In the genomic region with DNA sequence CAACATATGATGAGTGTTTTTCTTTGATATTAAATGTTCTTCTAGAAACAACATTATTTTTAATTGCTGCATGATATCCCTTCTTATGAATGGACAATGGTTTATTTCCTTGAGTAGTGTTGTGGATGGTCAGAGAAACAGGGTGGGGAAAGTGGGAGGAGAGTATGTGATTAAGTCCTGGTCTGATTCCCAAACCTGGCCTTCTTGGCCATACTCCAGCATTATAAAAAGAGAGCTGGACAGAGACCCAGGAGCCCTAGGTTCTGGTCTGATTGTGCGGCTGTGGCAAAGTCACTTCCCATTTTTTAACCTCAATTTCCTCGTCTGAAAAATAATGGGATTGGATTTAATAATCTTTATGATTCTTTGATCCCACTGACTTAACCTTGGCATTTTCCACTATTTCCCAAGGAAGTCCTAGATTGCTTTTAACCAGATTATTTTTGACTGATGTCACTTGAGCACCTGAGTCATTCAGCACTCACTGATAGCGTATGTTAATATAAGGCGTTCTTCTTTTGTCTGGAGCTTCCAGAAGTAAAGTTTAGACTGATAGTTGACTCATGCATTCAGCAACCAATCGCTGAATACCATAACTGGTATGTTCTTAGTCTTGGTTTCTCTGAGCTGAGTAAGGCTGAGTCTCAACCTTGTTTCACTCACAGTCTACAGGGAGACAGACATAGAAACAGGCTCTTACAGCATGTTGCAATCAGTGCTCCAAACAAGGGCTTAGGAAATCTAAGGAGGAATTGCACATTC, we compare ENCODE assay signal across 10 cellular contexts. TPM values are rescaled to one million over a fixed set of nuclear protein-coding genes. Genes with fewer than 3 reads are reported as not detected.
DNase-seq lines count a peak whose midpoint lies in the region; ATAC-seq and TF ChIP-seq lines count a peak whose summit lies in the region.
"Had no signal": no experiment of that assay in that cellular context is flagged by ENCODE, and none has a peak within 500 bp of the region (broad histone marks: within the 10 kb centered on the region; RNA-seq: fewer than 3 reads in every experiment).

No MANE protein-coding gene starts in this region.

- H3K4me3 ChIP-seq in muscle layer of duodenum (ENCODE audit: low read depth in 1 of 2, low read length in 2 of 2): no peak overlapping the region
- H3K4me3 ChIP-seq in naive thymus-derived CD4-positive, alpha-beta T cell (ENCODE audit: low read length): no peak overlapping the region
- H3K4me3 ChIP-seq: Peyer's patch had no signal

- H3K27me3 Mint-ChIP-seq in naive thymus-derived CD4-positive, alpha-beta T cell: peaks cover 38 to 69% (median 60%) of the 10 kb centered on the region in 5 donors
- peaks cover 22% of the 10 kb centered on the region for H3K27me3 Mint-ChIP-seq in activated CD8-positive, alpha-beta T cell treated with anti-CD3 and anti-CD28 coated beads for 36 hours

- H3K9me3 ChIP-seq in muscle layer of duodenum (ENCODE audit: control insufficient read depth in 1 of 2, low read length in 2 of 2): no peaks in the 10 kb centered on the region
- no peaks in the 10 kb centered on the region for H3K9me3 ChIP-seq in naive thymus-derived CD4-positive, alpha-beta T cell (ENCODE audit: control insufficient read depth in 2 of 3, low read length in 3 of 3)
- H3K9me3 ChIP-seq: Peyer's patch had no signal

- POLR2A ChIA-PET in naive thymus-derived CD4-positive, alpha-beta T cell (lab: Charles Lee): no interaction called here
- POLR2A ChIA-PET in activated CD8-positive, alpha-beta T cell treated with anti-CD3 and anti-CD28 coated beads for 36 hours (lab: Charles Lee): no interaction called here

- CTCF ChIA-PET in naive thymus-derived CD4-positive, alpha-beta T cell (lab: Charles Lee): no interaction called here
- CTCF ChIA-PET in activated CD8-positive, alpha-beta T cell treated with anti-CD3 and anti-CD28 coated beads for 36 hours (lab: Charles Lee): interaction anchor here (1.1 kb wide), 1 partner anchor 10 kb away, joined by 3 read pairs; no protein-coding TSS in a partner anchor

- H3K4me1 Mint-ChIP-seq in naive thymus-derived CD4-positive, alpha-beta T cell: no peaks in the 10 kb centered on the region
- no peaks in the 10 kb centered on the region for H3K4me1 Mint-ChIP-seq in activated CD8-positive, alpha-beta T cell treated with anti-CD3 and anti-CD28 coated beads for 36 hours (ENCODE audit: low read depth)
- H3K4me1 Mint-ChIP-seq: IgD-negative memory B cell had no signal

- peaks cover 0 to 6% (median 0%) of the 10 kb centered on the region in 5 donors for H3K36me3 Mint-ChIP-seq in naive thymus-derived CD4-positive, alpha-beta T cell
- H3K36me3 Mint-ChIP-seq in activated CD8-positive, alpha-beta T cell treated with anti-CD3 and anti-CD28 coated beads for 36 hours (ENCODE audit: low read depth): no peaks in the 10 kb centered on the region
- H3K36me3 Mint-ChIP-seq: IgD-negative memory B cell had no signal

- no peak overlapping the region for H3K4me3 Mint-ChIP-seq in naive thymus-derived CD4-positive, alpha-beta T cell
- H3K4me3 Mint-ChIP-seq in activated CD8-positive, alpha-beta T cell treated with anti-CD3 and anti-CD28 coated beads for 36 hours: no peak overlapping the region
- H3K4me3 Mint-ChIP-seq: IgD-negative memory B cell had no signal

- H3K4me1 ChIP-seq in muscle layer of duodenum (ENCODE audit: control insufficient read depth in 1 of 2, insufficient read depth in 2 of 2, low read length in 2 of 2): peaks cover 0 to 7% of the 10 kb centered on the region in 2 donors
- H3K4me1 ChIP-seq in naive thymus-derived CD4-positive, alpha-beta T cell (ENCODE audit: control insufficient read depth in 2 of 2, insufficient read depth in 2 of 2, low read length in 2 of 2): no peaks in the 10 kb centered on the region

- no peaks in the 10 kb centered on the region for H3K27me3 ChIP-seq in muscle layer of duodenum (ENCODE audit: low read depth, low read length)
- H3K27me3 ChIP-seq in naive thymus-derived CD4-positive, alpha-beta T cell (ENCODE audit: control insufficient read depth in 2 of 2, insufficient read depth in 2 of 2, low read length in 2 of 2): no peaks in the 10 kb centered on the region
- H3K27me3 ChIP-seq: Peyer's patch had no signal

- peaks cover 0 to 10% (median 0%) of the 10 kb centered on the region in 11 donors for H3K9me3 Mint-ChIP-seq in naive thymus-derived CD4-positive, alpha-beta T cell
- no peaks in the 10 kb centered on the region for H3K9me3 Mint-ChIP-seq in activated CD8-positive, alpha-beta T cell treated with anti-CD3 and anti-CD28 coated beads for 36 hours

- H3K27ac Mint-ChIP-seq in naive thymus-derived CD4-positive, alpha-beta T cell: no peak overlapping the region
- no peak overlapping the region for H3K27ac Mint-ChIP-seq in activated CD8-positive, alpha-beta T cell treated with anti-CD3 and anti-CD28 coated beads for 36 hours
- H3K27ac Mint-ChIP-seq: IgD-negative memory B cell had no signal

- TF ChIP-seq CTCF in activated CD8-positive, alpha-beta T cell treated with anti-CD3 and anti-CD28 coated beads for 36 hours (IDR thresholded peaks at IDR 0.05): no peak

- intact Hi-C loops in naive thymus-derived CD4-positive, alpha-beta T cell (cut with micrococcal nuclease): no loop called here
- intact Hi-C loops in activated CD8-positive, alpha-beta T cell treated with anti-CD3 and anti-CD28 coated beads for 36 hours (cut with micrococcal nuclease): no loop called here

- ATAC-seq in naive thymus-derived CD4-positive, alpha-beta T cell: no peak
- ATAC-seq in GM21529 (IDR thresholded peaks at IDR 0.05; ENCODE audit: unreplicated experiment): no peak
- no peak for ATAC-seq in activated CD8-positive, alpha-beta T cell treated with anti-CD3 and anti-CD28 coated beads for 36 hours

- DNase-seq in AG08396 (ENCODE audit: low spot score) (peak; percentile 87), M059J (ENCODE audit: low read depth) (peak; percentile 98), epithelial cell of prostate (ENCODE audit: low read depth, low spot score) (peak; percentile 99), NCI-H2029 treated with DMSO at 0.1 percent for 48 hours (lab: John Stamatoyannopoulos, UW) (no peak)
- no peak for DNase-seq in naive thymus-derived CD4-positive, alpha-beta T cell
- no peak for DNase-seq in activated CD8-positive, alpha-beta T cell treated with anti-CD3 and anti-CD28 coated beads for 36 hours
- DNase-seq: Peyer's patch had no signal

- peak overlapping the region; percentile 97 for H3K27ac ChIP-seq in epithelial cell of prostate
- peak overlapping the region; percentile 52 for H3K27ac ChIP-seq in muscle layer of duodenum (ENCODE audit: low read length)
- no peak overlapping the region for H3K27ac ChIP-seq in naive thymus-derived CD4-positive, alpha-beta T cell (ENCODE audit: low read depth, low read length)

- H3K36me3 ChIP-seq in muscle layer of duodenum (ENCODE audit: control insufficient read depth in 1 of 2, insufficient read depth in 2 of 2, low read length in 2 of 2): peaks cover 13 to 15% of the 10 kb centered on the region in 2 donors
- no peaks in the 10 kb centered on the region for H3K36me3 ChIP-seq in naive thymus-derived CD4-positive, alpha-beta T cell (ENCODE audit: control insufficient read depth in 2 of 3, insufficient read depth in 3 of 3, low read length in 3 of 3)
- H3K36me3 ChIP-seq: Peyer's patch had no signal

RNA-seq across cellular contexts. Expression of gene OSMR, which starts 26.2 kb away (rescaled TPM):
- total RNA-seq in M059J (2014; rRNA removed; shearing (Covaris generic)): 7.7 and 21.3 TPM in 2 replicates
- not detected for total RNA-seq in naive thymus-derived CD4-positive, alpha-beta T cell
- under 1 TPM; 0.20 to 0.37 TPM for polyA plus RNA-seq in naive thymus-derived CD4-positive, alpha-beta T cell
- total RNA-seq in activated CD8-positive, alpha-beta T cell treated with anti-CD3 and anti-CD28 coated beads for 36 hours: not detected
- polyA plus RNA-seq: IgD-negative memory B cell had no signal

Comparison
In these comparisons a context has a peak if more than half of its experiments do, and no peak if none do; other contexts are left out.
1. DNase-seq: peak in AG08396 (single experiment), M059J (single experiment) and epithelial cell of prostate (single experiment); none in naive thymus-derived CD4-positive, alpha-beta T cell (0 of 9), activated CD8-positive, alpha-beta T cell treated with anti-CD3 and anti-CD28 coated beads for 36 hours (single experiment) and NCI-H2029 treated with DMSO at 0.1 percent for 48 hours (single experiment).